In genomic region chr1:23620605-23621004, GRCh38 we compare ENCODE assay signal across 11 cellular contexts.
DNase-seq lines count a peak whose midpoint lies in the region; ATAC-seq, FAIRE-seq and TF ChIP-seq lines count a peak whose summit lies in the region.
"Had no signal": no experiment of that assay in that cellular context is flagged by ENCODE, and none has a peak within 500 bp of the region (broad histone marks: within the 10 kb centered on the region; RNA-seq: fewer than 3 reads in every experiment).

No MANE protein-coding gene starts in this region.

- H3K27me3 Mint-ChIP-seq in CD4-positive, alpha-beta memory T cell, result no peaks in the 10 kb centered on the region
- H3K27me3 Mint-ChIP-seq in activated T-helper 1 cell treated with anti-CD3 and anti-CD28 coated beads, Interleukin-12 subunit alpha, Interleukin-12 subunit beta, Interleukin-2, Interleukin-4 antibody, amounts not matched to agents 30 ng/mL and 10 ng/mL and 1 ng/mL, durations not matched to agents 14 hours and 24 hours and 36 hours (ENCODE audit: insufficient read depth), result no peaks in the 10 kb centered on the region
- peaks cover 0 to 7% (median 0%) of the 10 kb centered on the region in 5 donors for H3K27me3 Mint-ChIP-seq in naive thymus-derived CD8-positive, alpha-beta T cell

- peak overlapping the region; percentile 92 to 97 (median 95) for H3K27ac Mint-ChIP-seq in CD4-positive, alpha-beta memory T cell
- H3K27ac Mint-ChIP-seq in activated T-helper 1 cell treated with anti-CD3 and anti-CD28 coated beads, Interleukin-12 subunit alpha, Interleukin-12 subunit beta, Interleukin-2, Interleukin-4 antibody, amounts not matched to agents 30 ng/mL and 10 ng/mL and 1 ng/mL, durations not matched to agents 14 hours and 24 hours and 36 hours, result peak overlapping the region; percentile 56
- H3K27ac Mint-ChIP-seq in naive thymus-derived CD8-positive, alpha-beta T cell, result peak overlapping the region; percentile 87 to 100 (median 96)

- peak overlapping the region in 1 of 2 donors; percentile 45 for H3K4me3 ChIP-seq in CD4-positive, alpha-beta memory T cell (ENCODE audit: low read length in 2 of 2)
- H3K4me3 ChIP-seq: smooth muscle cell had no signal

- H3K36me3 Mint-ChIP-seq in CD4-positive, alpha-beta memory T cell, result peaks cover 3 to 10% of the 10 kb centered on the region in 2 donors
- H3K36me3 Mint-ChIP-seq in activated T-helper 1 cell treated with anti-CD3 and anti-CD28 coated beads, Interleukin-12 subunit alpha, Interleukin-12 subunit beta, Interleukin-2, Interleukin-4 antibody, amounts not matched to agents 30 ng/mL and 10 ng/mL and 1 ng/mL, durations not matched to agents 14 hours and 24 hours and 36 hours (ENCODE audit: low read depth), result peaks cover 9% of the 10 kb centered on the region
- peaks cover 0 to 4% (median 0%) of the 10 kb centered on the region in 3 donors for H3K36me3 Mint-ChIP-seq in naive thymus-derived CD8-positive, alpha-beta T cell

- H3K4me3 Mint-ChIP-seq in CD4-positive, alpha-beta memory T cell, result peak overlapping the region in 7 of 8 donors; percentile 48 to 86 (median 74)
- H3K4me3 Mint-ChIP-seq in activated T-helper 1 cell treated with anti-CD3 and anti-CD28 coated beads, Interleukin-12 subunit alpha, Interleukin-12 subunit beta, Interleukin-2, Interleukin-4 antibody, amounts not matched to agents 30 ng/mL and 10 ng/mL and 1 ng/mL, durations not matched to agents 14 hours and 24 hours and 36 hours, result peak overlapping the region; percentile 2
- peak overlapping the region; percentile 45 to 87 (median 78) for H3K4me3 Mint-ChIP-seq in naive thymus-derived CD8-positive, alpha-beta T cell

- no peaks in the 10 kb centered on the region for H3K9me3 ChIP-seq in CD4-positive, alpha-beta memory T cell (ENCODE audit: control insufficient read depth in 1 of 2, low read length in 2 of 2)
- H3K9me3 ChIP-seq: breast epithelium had no signal

- no peak for ATAC-seq in naive thymus-derived CD8-positive, alpha-beta T cell
- ATAC-seq in GM19328 (IDR thresholded peaks at IDR 0.05; ENCODE audit: unreplicated experiment), result no peak

- POLR2A ChIA-PET in CD4-positive, alpha-beta memory T cell (lab: Charles Lee; ENCODE audit: partially characterized antibody), result interaction anchor here (1.5 to 7.2 kb wide), 10 partner anchors 11 to 92 kb away, joined by 3 to 430 read pairs (median 52); partner anchors contain the start of genes E2F2 and ID3
- POLR2A ChIA-PET in naive thymus-derived CD8-positive, alpha-beta T cell (lab: Charles Lee), result interaction anchor here (0.6 to 10.3 kb wide), 17 partner anchors 9 to 1595 kb away, joined by 3 to 339 read pairs (median 14); partner anchors contain the start of gene ID3

- peaks cover 55 to 92% (median 68%) of the 10 kb centered on the region in 4 donors for H3K4me1 Mint-ChIP-seq in CD4-positive, alpha-beta memory T cell
- peaks cover 64% of the 10 kb centered on the region for H3K4me1 Mint-ChIP-seq in activated T-helper 1 cell treated with anti-CD3 and anti-CD28 coated beads, Interleukin-12 subunit alpha, Interleukin-12 subunit beta, Interleukin-2, Interleukin-4 antibody, amounts not matched to agents 30 ng/mL and 10 ng/mL and 1 ng/mL, durations not matched to agents 14 hours and 24 hours and 36 hours (ENCODE audit: low read depth)
- H3K4me1 Mint-ChIP-seq in naive thymus-derived CD8-positive, alpha-beta T cell, result peaks cover 50 to 88% (median 87%) of the 10 kb centered on the region in 4 donors

- peak overlapping the region; percentile 65 for H3K27ac ChIP-seq in CD4-positive, alpha-beta memory T cell (ENCODE audit: low read depth, low read length)
- H3K27ac ChIP-seq: breast epithelium had no signal

- DNase-seq in CD4-positive, alpha-beta memory T cell, result no peak
- DNase-seq in GM12891 (ENCODE audit: insufficient read length, low spot score) (no peak), NCI-H2029 (lab: John Stamatoyannopoulos, UW) (no peak), kidney tubule cell (ENCODE audit: low spot score) (no peak)
- no peak for DNase-seq in activated T-helper 1 cell treated with anti-CD3 and anti-CD28 coated beads, Interleukin-12 subunit alpha, Interleukin-12 subunit beta, Interleukin-2, Interleukin-4 antibody, amounts not matched to agents 30 ng/mL and 10 ng/mL and 1 ng/mL, durations not matched to agents 14 hours and 24 hours and 36 hours (ENCODE audit: low spot score)
- no peak for DNase-seq in naive thymus-derived CD8-positive, alpha-beta T cell
- DNase-seq: hippocampal formation, NCI-H524 treated with DMSO at 0.1 percent for 48 hours had no signal

- CTCF ChIA-PET in CD4-positive, alpha-beta memory T cell (lab: Charles Lee; ENCODE audit: partially characterized antibody), result interaction anchor here (0.8 to 7.2 kb wide), 14 partner anchors 9 to 124 kb away, joined by 3 to 130 read pairs (median 6); partner anchors contain the start of genes ID3 and RPL11

- intact Hi-C loops in CD4-positive, alpha-beta memory T cell (cut with micrococcal nuclease), result no loop called here
- intact Hi-C loops in activated T-helper 1 cell treated with anti-CD3 and anti-CD28 coated beads, Interleukin-12 subunit alpha, Interleukin-12 subunit beta, Interleukin-2, Interleukin-4 antibody, amounts not matched to agents 30 ng/mL and 10 ng/mL and 1 ng/mL, durations not matched to agents 14 hours and 24 hours and 36 hours (cut with micrococcal nuclease), result no loop called here

- FAIRE-seq in GM12891 (lab: Jason Lieb, UNC), result peak; percentile 33

- H3K27me3 ChIP-seq in CD4-positive, alpha-beta memory T cell (ENCODE audit: insufficient read depth, low read length), result no peaks in the 10 kb centered on the region

- TF ChIP-seq POLR2A in GM12891 (IDR thresholded peaks at IDR 0.05; ENCODE audit: low read depth, low read length), result no peak

- H3K9me3 Mint-ChIP-seq in CD4-positive, alpha-beta memory T cell, result no peaks in the 10 kb centered on the region
- peaks cover 4% of the 10 kb centered on the region for H3K9me3 Mint-ChIP-seq in activated T-helper 1 cell treated with anti-CD3 and anti-CD28 coated beads, Interleukin-12 subunit alpha, Interleukin-12 subunit beta, Interleukin-2, Interleukin-4 antibody, amounts not matched to agents 30 ng/mL and 10 ng/mL and 1 ng/mL, durations not matched to agents 14 hours and 24 hours and 36 hours
- H3K9me3 Mint-ChIP-seq in naive thymus-derived CD8-positive, alpha-beta T cell, result peaks cover 0 to 5% (median 0%) of the 10 kb centered on the region in 9 donors

- peaks cover 78% of the 10 kb centered on the region for H3K4me1 ChIP-seq in CD4-positive, alpha-beta memory T cell (ENCODE audit: insufficient read depth, low read length)

- H3K36me3 ChIP-seq in CD4-positive, alpha-beta memory T cell (ENCODE audit: insufficient read depth, low read length), result no peaks in the 10 kb centered on the region
- H3K36me3 ChIP-seq: breast epithelium had no signal

TF ChIP-seq in GM12891, 5 proteins besides CTCF, POLR2A, EP300 and RAD21:
- TF ChIP-seq POLR2AphosphoS5 (IDR thresholded peaks at IDR 0.05; ENCODE audit: low read depth, low read length) (no peak), POU2F2 (IDR thresholded peaks at IDR 0.05; ENCODE audit: low read depth, low read length) (no peak), PAX5 (IDR thresholded peaks at IDR 0.05; ENCODE audit: insufficient read depth, low read length, severe bottlenecking) (no peak), TAF1 (IDR thresholded peaks at IDR 0.05; ENCODE audit: low read depth, low read length) (no peak), SPI1 (IDR thresholded peaks at IDR 0.05; ENCODE audit: low read depth, low read length) (no peak)

Comparison
In these comparisons a context has a peak if more than half of its experiments do, and no peak if none do; other contexts are left out.
1. H3K4me3 Mint-ChIP-seq: peak in every context shown above with its lines; median percentile 78 in naive thymus-derived CD8-positive, alpha-beta T cell; 74 in CD4-positive, alpha-beta memory T cell; 2 in activated T-helper 1 cell treated with anti-CD3 and anti-CD28 coated beads, Interleukin-12 subunit alpha, Interleukin-12 subunit beta, Interleukin-2, Interleukin-4 antibody, amounts not matched to agents 30 ng/mL and 10 ng/mL and 1 ng/mL, durations not matched to agents 14 hours and 24 hours and 36 hours.